Comparison of ENCODE assay signal across 1 cellular context in genomic region chr14:58769766-58770165, GRCh38.
TF ChIP-seq lines count a peak whose summit lies in the region.

No MANE protein-coding gene starts in this region.

TF ChIP-seq in GM23338, 12 proteins besides CTCF, POLR2A, EP300 and RAD21 (continued from another document):
- TF ChIP-seq ZNF462 (CRISPR knock-in tag; IDR thresholded peaks at IDR 0.05) (no peak), ZNF114 (CRISPR knock-in tag; IDR thresholded peaks at IDR 0.05) (no peak), ZNF331 (CRISPR knock-in tag; IDR thresholded peaks at IDR 0.05; ENCODE audit: low read depth) (no peak)
